In the genomic region with DNA sequence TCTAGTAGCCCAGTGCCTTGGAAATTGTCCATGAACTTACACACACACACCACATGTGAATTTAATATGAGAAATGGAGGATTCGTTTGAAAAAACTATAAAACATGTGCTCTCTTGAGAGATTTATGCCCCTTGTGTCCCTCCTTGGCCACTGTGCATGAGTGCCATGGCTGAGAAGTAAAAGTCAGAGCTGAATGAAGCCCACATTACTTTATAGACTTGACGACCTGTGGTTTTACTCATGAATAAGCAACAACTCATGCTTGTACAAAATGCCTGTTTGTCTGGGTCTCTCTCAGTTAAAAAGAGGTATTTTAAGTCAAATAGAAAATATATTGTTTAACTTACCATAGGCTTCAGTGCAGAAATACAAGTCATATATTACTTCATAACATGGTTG, we compare ENCODE assay signal across 13 cellular contexts.
A peak's percentile ranks its signal among the peaks of the same experiment; 100 is the strongest.
DNase-seq lines count a peak whose midpoint lies in the region; ATAC-seq and TF ChIP-seq lines count a peak whose summit lies in the region.
"Had no signal": no experiment of that assay in that cellular context is flagged by ENCODE, and none has a peak within 500 bp of the region (broad histone marks: within the 10 kb centered on the region; RNA-seq: fewer than 3 reads in every experiment).

No MANE protein-coding gene starts in this region.

- CTCF ChIA-PET in MCF 10A (lab: Yijun Ruan, JAX) = interaction anchor here (0.6 kb wide), 1 partner anchor 406 kb away, joined by 3 read pairs; no protein-coding TSS in a partner anchor

- no peaks in the 10 kb centered on the region for H3K36me3 Mint-ChIP-seq in MCF 10A (ENCODE audit: insufficient read depth, unreplicated experiment)

- no peaks in the 10 kb centered on the region for H3K4me1 Mint-ChIP-seq in MCF 10A (ENCODE audit: insufficient read depth, unreplicated experiment)
- H3K4me1 Mint-ChIP-seq: activated CD4-positive, alpha-beta T cell treated with anti-CD3 and anti-CD28 coated beads for 36 hours had no signal

- H3K27me3 Mint-ChIP-seq in MCF 10A (ENCODE audit: insufficient read depth, unreplicated experiment) = no peaks in the 10 kb centered on the region
- H3K27me3 Mint-ChIP-seq: activated CD4-positive, alpha-beta T cell treated with anti-CD3 and anti-CD28 coated beads for 36 hours had no signal

- no peaks in the 10 kb centered on the region for H3K27me3 ChIP-seq in tibial nerve
- H3K27me3 ChIP-seq: cardiac muscle cell, heart right ventricle, neutrophil had no signal

- no peaks in the 10 kb centered on the region for H3K9me3 Mint-ChIP-seq in MCF 10A (ENCODE audit: unreplicated experiment)

- TF ChIP-seq CTCF in MCF 10A (IDR thresholded peaks at IDR 0.05; ENCODE audit: unreplicated experiment) (no peak), tibial nerve (IDR thresholded peaks at IDR 0.05) (no peak)

- no peak for TF ChIP-seq POLR2A in tibial nerve (IDR thresholded peaks at IDR 0.05)

- POLR2A ChIA-PET in MCF 10A (lab: Yijun Ruan, JAX) = no interaction called here

- peak; percentile 91 for ATAC-seq in GM18498 (IDR thresholded peaks at IDR 0.05; ENCODE audit: unreplicated experiment)
- ATAC-seq in GM21447 (IDR thresholded peaks at IDR 0.05; ENCODE audit: unreplicated experiment) = peak; percentile 91
- peak; percentile 87 for ATAC-seq in HG03139 (IDR thresholded peaks at IDR 0.05; ENCODE audit: unreplicated experiment)
- no peak for ATAC-seq in SK-N-SH treated with all-trans-retinoic acid at 6 μM for 48 hours
- ATAC-seq: activated CD4-positive, alpha-beta T cell treated with anti-CD3 and anti-CD28 coated beads for 36 hours; heart right ventricle had no signal

- H3K27ac Mint-ChIP-seq in MCF 10A (ENCODE audit: low read depth, unreplicated experiment) = no peak overlapping the region
- H3K27ac Mint-ChIP-seq: activated CD4-positive, alpha-beta T cell treated with anti-CD3 and anti-CD28 coated beads for 36 hours had no signal

- intact Hi-C loops in MCF 10A (cut with micrococcal nuclease) = no loop called here

- BruUV-seq in MCF 10A (replicated peaks; lab: Mats Ljungman, UMichigan) = no TSS peak

- H3K27ac ChIP-seq in tibial nerve = no peak overlapping the region
- H3K27ac ChIP-seq: cardiac muscle cell, heart right ventricle, neutrophil had no signal

- no peak overlapping the region for H3K4me3 Mint-ChIP-seq in MCF 10A (ENCODE audit: unreplicated experiment)
- H3K4me3 Mint-ChIP-seq: activated CD4-positive, alpha-beta T cell treated with anti-CD3 and anti-CD28 coated beads for 36 hours had no signal

- no peak overlapping the region for H3K4me3 ChIP-seq in tibial nerve
- H3K4me3 ChIP-seq: cardiac muscle cell, heart right ventricle had no signal

- WGBS in tibial nerve, 2 donors = 27 to 31% methylated on average over 2 of the region's 2 CpGs

- no peaks in the 10 kb centered on the region for H3K9me3 ChIP-seq in tibial nerve
- H3K9me3 ChIP-seq: neutrophil had no signal

- no peaks in the 10 kb centered on the region for H3K4me1 ChIP-seq in tibial nerve
- H3K4me1 ChIP-seq: heart right ventricle had no signal

- H3K36me3 ChIP-seq in tibial nerve = no peaks in the 10 kb centered on the region
- H3K36me3 ChIP-seq: cardiac muscle cell, heart right ventricle, neutrophil had no signal

- DNase-seq in fibroblast of peridontal ligament (ENCODE audit: extremely low read depth) (peak; percentile 23), NCI-H1417 (lab: John Stamatoyannopoulos, UW) (no peak), MCF 10A (ENCODE audit: unreplicated experiment) (no peak), tibial nerve (ENCODE audit: low spot score in 2 of 2) (no peak)
- DNase-seq: activated CD4-positive, alpha-beta T cell treated with anti-CD3 and anti-CD28 coated beads for 36 hours; DND-41; heart right ventricle had no signal

- TF ChIP-seq EP300 in tibial nerve (IDR thresholded peaks at IDR 0.05) = no peak

TF ChIP-seq in SK-N-SH treated with all-trans-retinoic acid at 6 μM for 48 hours, 23 proteins besides CTCF, POLR2A, EP300 and RAD21:
- TF ChIP-seq SNAI2 (CRISPR knock-in tag; IDR thresholded peaks at IDR 0.05) = no peak
- no peak for TF ChIP-seq PPARA (CRISPR knock-in tag; IDR thresholded peaks at IDR 0.05; ENCODE audit: borderline replicate concordance)
- TF ChIP-seq BACH2 (CRISPR knock-in tag; IDR thresholded peaks at IDR 0.05; ENCODE audit: borderline replicate concordance) = no peak
- no peak for TF ChIP-seq CREB5 (CRISPR knock-in tag; IDR thresholded peaks at IDR 0.05; ENCODE audit: low read depth)
- TF ChIP-seq ESRRG (CRISPR knock-in tag; IDR thresholded peaks at IDR 0.05) = no peak
- no peak for TF ChIP-seq ARNTL (CRISPR knock-in tag; IDR thresholded peaks at IDR 0.05; ENCODE audit: borderline replicate concordance, low read depth)
- TF ChIP-seq GLIS3 (CRISPR knock-in tag; IDR thresholded peaks at IDR 0.05) = no peak
- TF ChIP-seq ZNF565 (CRISPR knock-in tag; conservative IDR thresholded peaks at IDR 0.05; ENCODE audit: low read depth) = no peak
- no peak for TF ChIP-seq OSR1 (CRISPR knock-in tag; IDR thresholded peaks at IDR 0.05)
- TF ChIP-seq CSRNP3 (CRISPR knock-in tag; IDR thresholded peaks at IDR 0.05) = no peak
